23 cellular contexts compared by ENCODE assay signal in the genomic region with DNA sequence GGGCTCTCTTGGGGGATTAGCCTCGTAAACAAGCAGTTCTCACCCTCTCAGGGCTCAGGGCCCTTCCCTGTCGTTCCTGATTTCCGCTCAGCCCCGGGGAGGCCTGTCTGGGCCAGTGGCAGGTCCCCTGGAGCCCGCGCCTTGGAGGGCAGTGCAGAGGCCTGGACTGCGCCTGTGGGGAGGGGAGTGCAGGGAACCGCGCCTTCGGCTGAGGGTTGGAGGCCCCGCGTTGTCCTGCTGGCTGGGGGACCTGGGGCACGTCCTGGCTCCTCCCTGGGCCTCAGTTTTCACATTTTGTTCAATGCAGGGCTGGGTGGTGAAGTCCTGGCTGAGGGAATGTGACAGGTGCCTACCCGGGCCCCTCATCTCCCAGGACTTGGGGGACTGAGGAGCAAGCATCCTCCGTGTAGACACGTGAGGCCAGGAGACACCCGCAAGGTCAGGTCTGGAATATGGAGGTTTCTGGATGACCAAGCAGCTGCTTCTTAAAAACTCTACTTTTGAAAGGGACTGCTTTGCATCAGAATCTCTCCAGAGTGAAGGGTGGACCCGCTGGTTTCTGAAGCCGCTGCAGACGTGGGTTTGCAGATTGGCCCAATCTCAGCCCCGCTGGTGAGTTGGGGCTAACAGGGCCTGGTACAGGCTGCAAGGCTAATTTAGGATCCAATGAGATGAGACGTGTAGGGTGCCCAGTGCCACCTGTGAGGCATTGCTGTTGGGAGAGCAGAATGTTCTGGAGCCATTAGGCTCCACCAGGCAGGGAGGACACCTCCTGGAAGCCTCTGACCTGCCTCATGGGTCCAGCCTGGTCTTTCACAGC.
DNase-seq lines count a peak whose midpoint lies in the region; ATAC-seq, FAIRE-seq and TF ChIP-seq lines count a peak whose summit lies in the region.
"Had no signal": no experiment of that assay in that cellular context is flagged by ENCODE, and none has a peak within 500 bp of the region (broad histone marks: within the 10 kb centered on the region; RNA-seq: fewer than 3 reads in every experiment).

No MANE protein-coding gene starts in this region.

- BruUV-seq in MCF 10A (replicated peaks; lab: Mats Ljungman, UMichigan) = no TSS peak

- H3K36me3 Mint-ChIP-seq in activated naive CD4-positive, alpha-beta T cell treated with anti-CD3 and anti-CD28 coated beads, Interleukin-2, amount 50 U/mL, for 72 hours = no peaks in the 10 kb centered on the region
- no peaks in the 10 kb centered on the region for H3K36me3 Mint-ChIP-seq in MCF 10A (ENCODE audit: insufficient read depth, unreplicated experiment)

- no peak for FAIRE-seq in kidney (lab: Jason Lieb, UNC)
- FAIRE-seq: GM12891, H54 had no signal

- TF ChIP-seq CTCF in kidney (IDR thresholded peaks at IDR 0.05; ENCODE audit: borderline replicate concordance, extremely low read depth, insufficient read depth) (no peak), spleen (IDR thresholded peaks at IDR 0.05 in 8 of 11, conservative IDR thresholded peaks at IDR 0.05 in 3 of 11) (no peak), MCF 10A (IDR thresholded peaks at IDR 0.05; ENCODE audit: unreplicated experiment) (no peak)

- H3K4me1 Mint-ChIP-seq in MCF 10A (ENCODE audit: insufficient read depth, unreplicated experiment) = no peaks in the 10 kb centered on the region

- H3K4me1 ChIP-seq in kidney (ENCODE audit: control insufficient read depth in 1 of 2, insufficient read depth in 1 of 2, low read depth in 1 of 2, low read length in 2 of 2) (no peaks in the 10 kb centered on the region), spleen (peaks cover 0 to 21% (median 5%) of the 10 kb centered on the region in 6 donors)

- CTCF ChIA-PET in MCF 10A (lab: Yijun Ruan, JAX) = no interaction called here

- peaks cover 0 to 46% (median 10%) of the 10 kb centered on the region in 7 donors for H3K27me3 ChIP-seq in spleen (replicated peaks in 1 of 7)
- H3K27me3 ChIP-seq: MG63 had no signal

- peaks cover 12% of the 10 kb centered on the region for H3K27me3 Mint-ChIP-seq in MCF 10A (ENCODE audit: insufficient read depth, unreplicated experiment)

- no peak overlapping the region for H3K4me3 Mint-ChIP-seq in MCF 10A (ENCODE audit: unreplicated experiment)
- H3K4me3 Mint-ChIP-seq: CD4-positive, alpha-beta T cell had no signal

- no peaks in the 10 kb centered on the region for H3K36me3 ChIP-seq in kidney (ENCODE audit: control insufficient read depth in 1 of 2, insufficient read depth in 2 of 2, low read length in 2 of 2)
- H3K36me3 ChIP-seq in spleen = no peaks in the 10 kb centered on the region
- H3K36me3 ChIP-seq: MG63 had no signal

- no peak overlapping the region for H3K27ac ChIP-seq in kidney (ENCODE audit: low read depth in 2 of 2, low read length in 2 of 2)
- no peak overlapping the region for H3K27ac ChIP-seq in spleen
- H3K27ac ChIP-seq: HL-60 had no signal

- intact Hi-C loops in kidney (cut with DNase I) (no loop called here), spleen (cut with DNase I; ENCODE audit: low total_unique reads) (no loop called here), MCF 10A (cut with micrococcal nuclease) (no loop called here)

- peak; percentile 7 for DNase-seq in activated naive CD4-positive, alpha-beta T cell treated with anti-CD3 and anti-CD28 coated beads, Interleukin-2, amount 50 U/mL, for 16 hours
- no peak for DNase-seq in activated naive CD4-positive, alpha-beta T cell treated with anti-CD3 and anti-CD28 coated beads, Interleukin-2, amount 50 U/mL, for 72 hours (ENCODE audit: low spot score in 2 of 2)
- DNase-seq in NCI-H524 treated with DMSO at 0.1 percent for 48 hours (lab: John Stamatoyannopoulos, UW) (peak; percentile 32), kidney (peak; percentile 66), spleen (peak; percentile 64), MCF 10A (ENCODE audit: unreplicated experiment) (no peak), pons (ENCODE audit: low spot score) (no peak)
- DNase-seq: 8988T; Calu3; CD4-positive, alpha-beta T cell; DMS53; IMR-90; MG63; NCI-H1048; NCI-H2081; NCI-H2171 treated with DMSO at 0.1 percent for 48 hours; NCI-H446; NCI-H748 treated with DMSO at 0.1 percent for 48 hours; SIG-M5 had no signal

- no peaks in the 10 kb centered on the region for H3K9me3 Mint-ChIP-seq in activated naive CD4-positive, alpha-beta T cell treated with anti-CD3 and anti-CD28 coated beads, Interleukin-2, amount 50 U/mL, for 72 hours
- no peaks in the 10 kb centered on the region for H3K9me3 Mint-ChIP-seq in MCF 10A (ENCODE audit: unreplicated experiment)
- H3K9me3 Mint-ChIP-seq: CD4-positive, alpha-beta T cell had no signal

- ATAC-seq in activated naive CD4-positive, alpha-beta T cell treated with anti-CD3 and anti-CD28 coated beads, Interleukin-2, amount 50 U/mL, for 72 hours = no peak
- no peak for ATAC-seq in GM18858 (IDR thresholded peaks at IDR 0.05; ENCODE audit: unreplicated experiment)

- no peak overlapping the region for H3K9ac ChIP-seq in kidney (ENCODE audit: low read length in 2 of 2)

- H3K4me3 ChIP-seq in kidney (ENCODE audit: low read length in 2 of 2) (no peak overlapping the region), spleen (no peak overlapping the region)
- H3K4me3 ChIP-seq: MG63 had no signal

- POLR2A ChIA-PET in MCF 10A (lab: Yijun Ruan, JAX) = no interaction called here

- H3K9me3 ChIP-seq in kidney (ENCODE audit: control insufficient read depth in 1 of 2, low read length in 2 of 2) (no peaks in the 10 kb centered on the region), spleen (no peaks in the 10 kb centered on the region)
- H3K9me3 ChIP-seq: MG63 had no signal

- H3K27ac Mint-ChIP-seq in activated naive CD4-positive, alpha-beta T cell treated with anti-CD3 and anti-CD28 coated beads, Interleukin-2, amount 50 U/mL, for 72 hours = no peak overlapping the region
- H3K27ac Mint-ChIP-seq in MCF 10A (ENCODE audit: low read depth, unreplicated experiment) = no peak overlapping the region
- H3K27ac Mint-ChIP-seq: CD4-positive, alpha-beta T cell had no signal

- TF ChIP-seq POLR2A in spleen (IDR thresholded peaks at IDR 0.05) = no peak

- 76 to 93% (median 81%) methylated on average over 9 to 22 of the region's 22 CpGs for WGBS in spleen, 5 donors

Comparison
In these comparisons a context has a peak if more than half of its experiments do, and no peak if none do; other contexts are left out.
1. DNase-seq: peak in activated naive CD4-positive, alpha-beta T cell treated with anti-CD3 and anti-CD28 coated beads, Interleukin-2, amount 50 U/mL, for 16 hours (single experiment), NCI-H524 treated with DMSO at 0.1 percent for 48 hours (single experiment), kidney (single experiment) and spleen (single experiment); none in activated naive CD4-positive, alpha-beta T cell treated with anti-CD3 and anti-CD28 coated beads, Interleukin-2, amount 50 U/mL, for 72 hours (0 of 2), MCF 10A (single experiment) and pons (single experiment).